In the genomic region with DNA sequence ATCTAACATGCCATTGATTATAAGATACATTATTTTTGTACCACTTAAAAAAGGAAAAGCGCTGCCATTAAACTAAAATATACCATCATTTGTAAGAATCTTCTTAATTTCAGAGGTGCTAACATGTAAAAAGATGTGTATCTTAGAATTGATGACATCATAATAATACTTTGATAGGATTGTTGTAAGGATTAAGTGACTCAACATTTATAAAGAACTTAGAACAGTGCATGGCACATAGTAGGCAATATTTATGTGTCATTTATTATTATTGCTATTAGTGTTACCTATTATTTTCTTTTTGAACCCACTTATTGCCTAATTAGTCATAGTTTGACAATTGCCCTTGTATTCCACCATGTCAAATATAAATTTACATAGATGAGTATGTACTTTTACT, we compare ENCODE assay signal across 1 cellular context.
TF ChIP-seq lines count a peak whose summit lies in the region.

No MANE protein-coding gene starts in this region.

TF ChIP-seq in K562, 482 proteins besides CTCF, POLR2A, EP300 and RAD21 (continued from another document):
- TF ChIP-seq, protein P1, sequence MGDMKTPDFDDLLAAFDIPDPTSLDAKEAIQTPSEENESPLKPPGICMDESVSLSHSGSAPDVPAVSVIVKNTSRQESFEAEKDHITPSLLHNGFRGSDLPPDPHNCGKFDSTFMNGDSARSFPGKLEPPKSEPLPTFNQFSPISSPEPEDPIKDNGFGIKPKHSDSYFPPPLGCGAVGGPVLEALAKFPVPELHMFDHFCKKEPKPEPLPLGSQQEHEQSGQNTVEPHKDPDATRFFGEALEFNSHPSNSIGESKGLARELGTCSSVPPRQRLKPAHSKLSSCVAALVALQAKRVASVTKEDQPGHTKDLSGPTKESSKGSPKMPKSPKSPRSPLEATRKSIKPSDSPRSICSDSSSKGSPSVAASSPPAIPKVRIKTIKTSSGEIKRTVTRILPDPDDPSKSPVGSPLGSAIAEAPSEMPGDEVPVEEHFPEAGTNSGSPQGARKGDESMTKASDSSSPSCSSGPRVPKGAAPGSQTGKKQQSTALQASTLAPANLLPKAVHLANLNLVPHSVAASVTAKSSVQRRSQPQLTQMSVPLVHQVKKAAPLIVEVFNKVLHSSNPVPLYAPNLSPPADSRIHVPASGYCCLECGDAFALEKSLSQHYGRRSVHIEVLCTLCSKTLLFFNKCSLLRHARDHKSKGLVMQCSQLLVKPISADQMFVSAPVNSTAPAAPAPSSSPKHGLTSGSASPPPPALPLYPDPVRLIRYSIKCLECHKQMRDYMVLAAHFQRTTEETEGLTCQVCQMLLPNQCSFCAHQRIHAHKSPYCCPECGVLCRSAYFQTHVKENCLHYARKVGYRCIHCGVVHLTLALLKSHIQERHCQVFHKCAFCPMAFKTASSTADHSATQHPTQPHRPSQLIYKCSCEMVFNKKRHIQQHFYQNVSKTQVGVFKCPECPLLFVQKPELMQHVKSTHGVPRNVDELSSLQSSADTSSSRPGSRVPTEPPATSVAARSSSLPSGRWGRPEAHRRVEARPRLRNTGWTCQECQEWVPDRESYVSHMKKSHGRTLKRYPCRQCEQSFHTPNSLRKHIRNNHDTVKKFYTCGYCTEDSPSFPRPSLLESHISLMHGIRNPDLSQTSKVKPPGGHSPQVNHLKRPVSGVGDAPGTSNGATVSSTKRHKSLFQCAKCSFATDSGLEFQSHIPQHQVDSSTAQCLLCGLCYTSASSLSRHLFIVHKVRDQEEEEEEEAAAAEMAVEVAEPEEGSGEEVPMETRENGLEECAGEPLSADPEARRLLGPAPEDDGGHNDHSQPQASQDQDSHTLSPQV (IDR thresholded peaks at IDR 0.05): no peak
- TF ChIP-seq HMGN3 (IDR thresholded peaks at IDR 0.05; ENCODE audit: borderline replicate concordance, extremely low read depth, insufficient read length, low read depth, low read length) (no peak), JUNB (CRISPR knock-in tag; conservative IDR thresholded peaks at IDR 0.05) (0 out of 2 replicates have a peak, but pooled peaks have one; percentile 48), ZNF217 (CRISPR knock-in tag; IDR thresholded peaks at IDR 0.05) (no peak), SNIP1 (IDR thresholded peaks at IDR 0.05; ENCODE audit: low read depth) (no peak), BCLAF1 (IDR thresholded peaks at IDR 0.05; ENCODE audit: borderline replicate concordance in 1 of 2, control insufficient read depth in 1 of 2, low read depth in 2 of 2, low read length in 1 of 2) (no peak)
